Comparison of ENCODE assay signal across 6 cellular contexts in genomic region chr2:47694451-47694850, GRCh38.
DNase-seq lines count a peak whose midpoint lies in the region; ATAC-seq and TF ChIP-seq lines count a peak whose summit lies in the region.
"Not testable (repeated sequence)": the region's sequence is repeated elsewhere in the genome, so short reads cannot be mapped to it uniquely, and the experiment has no call there.

No MANE protein-coding gene starts in this region.

- ATAC-seq in WTC11, result not testable (repeated sequence)

- H2AK5ac ChIP-seq in mesendoderm (ENCODE audit: low read length); trophoblast cell (ENCODE audit: low read length): not testable (repeated sequence)

- H3K4me3 ChIP-seq in DOHH2 (ENCODE audit: low read length) (peak overlapping the region; percentile 99), OCI-LY1 (ENCODE audit: low read depth, low read length, poor library complexity, severe bottlenecking) (peak overlapping the region; percentile 95)
- H3K4me3 ChIP-seq in HUES6 (ENCODE audit: low read depth, low read length); mesendoderm (ENCODE audit: low read length); trophoblast cell (ENCODE audit: low read depth, low read length): not testable (repeated sequence)

- not testable (repeated sequence) for H3K23ac ChIP-seq in mesendoderm (ENCODE audit: low read length); trophoblast cell (ENCODE audit: low read length)

- not testable (repeated sequence) for H2AFZ ChIP-seq in OCI-LY1 (ENCODE audit: low read length); trophoblast cell (ENCODE audit: insufficient read depth, low read length, poor library complexity)

- H2BK5ac ChIP-seq in mesendoderm (ENCODE audit: low read length); trophoblast cell (ENCODE audit: low read depth, low read length, poor library complexity): not testable (repeated sequence)

- H3K27me3 ChIP-seq in DOHH2 (ENCODE audit: control insufficient read depth, low read length); HUES6 (ENCODE audit: control insufficient read depth, insufficient read depth, low read length); OCI-LY1 (ENCODE audit: insufficient read depth, low read length); mesendoderm (ENCODE audit: insufficient read depth, low read length, poor library complexity); trophoblast cell (ENCODE audit: insufficient read depth, low read length): not testable (repeated sequence)

- H4K12ac ChIP-seq in trophoblast cell (ENCODE audit: low read depth, low read length), result not testable (repeated sequence)

- peak overlapping the region; percentile 100 for H3K27ac ChIP-seq in DOHH2 (ENCODE audit: low read depth, low read length)
- H3K27ac ChIP-seq in HUES6 (ENCODE audit: low read depth, low read length), result peak overlapping the region; percentile 91; the same call in 1 of the 2 replicates
- peak overlapping the region; percentile 100 for H3K27ac ChIP-seq in OCI-LY1 (ENCODE audit: low read depth, low read length, poor library complexity, severe bottlenecking)
- not testable (repeated sequence) for H3K27ac ChIP-seq in mesendoderm (ENCODE audit: low read depth, low read length); trophoblast cell (ENCODE audit: low read depth, low read length)

- not testable (repeated sequence) for H4K5ac ChIP-seq in mesendoderm (ENCODE audit: low read length)

- H3K4me3 Mint-ChIP-seq in WTC11, result not testable (repeated sequence)

- not testable (repeated sequence) for H3K56ac ChIP-seq in mesendoderm (ENCODE audit: low read length)

- H4K20me1 ChIP-seq in DOHH2 (ENCODE audit: control insufficient read depth, insufficient read depth, low read depth, low read length); OCI-LY1 (ENCODE audit: insufficient read depth, low read length): not testable (repeated sequence)

- H3K36me3 Mint-ChIP-seq in WTC11, result not testable (repeated sequence)

- H4K91ac ChIP-seq in trophoblast cell (ENCODE audit: low read depth, low read length), result peak overlapping the region; percentile 37

- H3K14ac ChIP-seq in trophoblast cell (ENCODE audit: low read length), result not testable (repeated sequence)

- not testable (repeated sequence) for TF ChIP-seq CTCF in DOHH2 (IDR thresholded peaks at IDR 0.05; ENCODE audit: low read depth, low read length, poor library complexity, severe bottlenecking); OCI-LY1 (IDR thresholded peaks at IDR 0.05; ENCODE audit: low read length); WTC11 (IDR thresholded peaks at IDR 0.05)

- CTCF ChIA-PET in WTC11 (lab: Charles Lee), result interaction anchor here (0.6 to 2.1 kb wide), 3 partner anchors 16 to 73 kb away, joined by 3 to 16 read pairs (median 3); no protein-coding TSS in a partner anchor

- POLR2A ChIA-PET in WTC11 (lab: Charles Lee), result not testable (repeated sequence)

- peak overlapping the region; percentile 89 for H2BK12ac ChIP-seq in trophoblast cell (ENCODE audit: low read length)

- H3K18ac ChIP-seq in mesendoderm (ENCODE audit: low read length), result peak overlapping the region; percentile 51
- H3K18ac ChIP-seq in trophoblast cell (ENCODE audit: low read length), result not testable (repeated sequence)

- not testable (repeated sequence) for H3K9me3 ChIP-seq in DOHH2 (ENCODE audit: control insufficient read depth, insufficient read depth, low read length); HUES6 (ENCODE audit: control insufficient read depth, insufficient read depth, low read depth, low read length); OCI-LY1 (ENCODE audit: low read length); trophoblast cell (ENCODE audit: insufficient read depth, low read depth, low read length)

- DNase-seq in WTC11 (ENCODE audit: low spot score); mesendoderm; trophoblast cell: not testable (repeated sequence)

- H3K9me2 ChIP-seq in DOHH2 (replicated peaks; ENCODE audit: control insufficient read depth, low read length); OCI-LY1 (ENCODE audit: low read depth, low read length): not testable (repeated sequence)

- H3K79me2 ChIP-seq in DOHH2 (ENCODE audit: control insufficient read depth, low read length) (peaks cover 51% of the 10 kb centered on the region), OCI-LY1 (ENCODE audit: insufficient read depth, low read length) (peaks cover 34% of the 10 kb centered on the region)
- not testable (repeated sequence) for H3K79me2 ChIP-seq in mesendoderm (ENCODE audit: control insufficient read depth, insufficient read depth, low read length); trophoblast cell (ENCODE audit: control insufficient read depth, insufficient read depth, low read length, poor library complexity)

- H3K79me1 ChIP-seq in mesendoderm (ENCODE audit: low read length), result not testable (repeated sequence)
- H3K79me1 ChIP-seq in trophoblast cell (ENCODE audit: low read length), result peaks cover 32% of the 10 kb centered on the region

- H4K8ac ChIP-seq in mesendoderm (ENCODE audit: low read depth, low read length); trophoblast cell (ENCODE audit: low read depth, low read length): not testable (repeated sequence)

- H3K27me3 Mint-ChIP-seq in WTC11 (ENCODE audit: low read depth), result not testable (repeated sequence)

- H3K9me3 Mint-ChIP-seq in WTC11, result not testable (repeated sequence)

- peaks cover 38% of the 10 kb centered on the region for H3K36me3 ChIP-seq in DOHH2 (ENCODE audit: control insufficient read depth, low read length)
- not testable (repeated sequence) for H3K36me3 ChIP-seq in HUES6 (ENCODE audit: control insufficient read depth, insufficient read depth, low read length); mesendoderm (ENCODE audit: control insufficient read depth, insufficient read depth, low read length); trophoblast cell (ENCODE audit: control insufficient read depth in 1 of 2, insufficient read depth in 2 of 2, low read length in 2 of 2)
- peaks cover 20% of the 10 kb centered on the region; the same call in 1 of the 2 replicates for H3K36me3 ChIP-seq in OCI-LY1 (ENCODE audit: insufficient read depth, low read length)

- H2BK120ac ChIP-seq in mesendoderm (ENCODE audit: low read depth, low read length), result peak overlapping the region; percentile 76
- not testable (repeated sequence) for H2BK120ac ChIP-seq in trophoblast cell (ENCODE audit: insufficient read depth, low read length, poor library complexity)

- H3K4me1 ChIP-seq in DOHH2 (ENCODE audit: control insufficient read depth, low read length), result peaks cover 75% of the 10 kb centered on the region
- peaks cover 51% of the 10 kb centered on the region for H3K4me1 ChIP-seq in HUES6 (ENCODE audit: control insufficient read depth, insufficient read depth, low read length)
- H3K4me1 ChIP-seq in OCI-LY1 (ENCODE audit: insufficient read depth, low read length, severe bottlenecking), result peaks cover 80% of the 10 kb centered on the region
- not testable (repeated sequence) for H3K4me1 ChIP-seq in mesendoderm (ENCODE audit: control insufficient read depth, low read depth, low read length)
- H3K4me1 ChIP-seq in trophoblast cell (ENCODE audit: control insufficient read depth in 1 of 2, insufficient read depth in 2 of 2, low read length in 2 of 2), result peaks cover 22 to 24% of the 10 kb centered on the region in 2 experiments

- H3K9ac ChIP-seq in HUES6 (ENCODE audit: low read length); mesendoderm (ENCODE audit: low read length); trophoblast cell (ENCODE audit: low read length): not testable (repeated sequence)
- H3K9ac ChIP-seq in OCI-LY1 (ENCODE audit: low read length), result peak overlapping the region; percentile 60; the same call in 1 of the 2 replicates

- H3K4ac ChIP-seq in mesendoderm (ENCODE audit: low read depth, low read length); trophoblast cell (ENCODE audit: low read depth, low read length): not testable (repeated sequence)

- no CpG with 5 or more reads among the region's 13 CpGs for WGBS in mesendoderm (ENCODE audit: extremely low coverage, insufficient coverage, low lambda C conversion rate)
- WGBS in trophoblast cell (ENCODE audit: extremely low coverage, insufficient coverage, insufficient read length), result no CpG with 5 or more reads among the region's 13 CpGs

- H2BK15ac ChIP-seq in mesendoderm (replicated peaks; ENCODE audit: low read depth), result not testable (repeated sequence)

- H3K27ac Mint-ChIP-seq in WTC11, result peak overlapping the region; percentile 96

- H3K4me1 Mint-ChIP-seq in WTC11, result peaks cover 77% of the 10 kb centered on the region

- peaks cover 73% of the 10 kb centered on the region for H3F3A ChIP-seq in DOHH2 (ENCODE audit: control insufficient read depth, insufficient read depth)
- H3F3A ChIP-seq in OCI-LY1 (ENCODE audit: insufficient read depth, low read length), result not testable (repeated sequence)

- H3K4me2 ChIP-seq in DOHH2 (ENCODE audit: low read length) (peak overlapping the region; percentile 83), OCI-LY1 (ENCODE audit: low read length) (peak overlapping the region; percentile 97; the same call in 1 of the 2 replicates)
- H3K4me2 ChIP-seq in mesendoderm (ENCODE audit: low read length); trophoblast cell (ENCODE audit: low read length): not testable (repeated sequence)
